8 cellular contexts compared by ENCODE assay signal in genomic region chr12:47818701-47819543, GRCh38. TPM values are rescaled to one million over a fixed set of nuclear protein-coding genes. Genes with fewer than 3 reads are reported as not detected.
DNase-seq lines count a peak whose midpoint lies in the region; ATAC-seq and TF ChIP-seq lines count a peak whose summit lies in the region.

No MANE protein-coding gene starts in this region.

- H3K9me3 ChIP-seq in gastrocnemius medialis, result no peaks in the 10 kb centered on the region

- peak; percentile 58 for TF ChIP-seq CTCF in GM10248 (IDR thresholded peaks at IDR 0.05; ENCODE audit: control extremely low read depth, extremely low read depth, low read depth, missing control alignments)
- TF ChIP-seq CTCF in gastrocnemius medialis (IDR thresholded peaks at IDR 0.05 in 4 of 5, conservative IDR thresholded peaks at IDR 0.05 in 1 of 5), result peak in 3 of 5 experiments; percentile 21 to 40 (median 38)

- H3K4me1 ChIP-seq in gastrocnemius medialis, result peaks cover 65 to 84% of the 10 kb centered on the region in 2 donors

- H3K27ac ChIP-seq in gastrocnemius medialis, result peak overlapping the region; percentile 85 to 94 (median 92)

- peak in 1 of 2 donors; percentile 18 for TF ChIP-seq POLR2A in gastrocnemius medialis (IDR thresholded peaks at IDR 0.05)

- ATAC-seq in HG02759 (IDR thresholded peaks at IDR 0.05; ENCODE audit: unreplicated experiment), result peak; percentile 36
- peak; percentile 31 to 33 for ATAC-seq in gastrocnemius medialis

- intact Hi-C loops in gastrocnemius medialis (cut with DNase I; ENCODE audit: low total_unique reads), result loop anchor here (1.0 to 10.0 kb wide), 3 partner anchors 18 to 346 kb away; no protein-coding TSS in a partner anchor

- in situ Hi-C loops in gastrocnemius medialis (cut with MboI; ENCODE audit: low sequenced_read_pairs in 4 of 4), result no loop called here

- CTCF ChIA-PET in GM10248 (lab: Yijun Ruan, JAX), result interaction anchor here (0.9 to 7.8 kb wide), 11 partner anchors 12 to 144 kb away, joined by 3 to 260 read pairs (median 9); partner anchors contain the start of gene TMEM106C

- no peaks in the 10 kb centered on the region for H3K27me3 ChIP-seq in gastrocnemius medialis

- DNase-seq in GM10248 (ENCODE audit: extremely low spot score) (peak; percentile 69), RPMI7951 (ENCODE audit: low read depth) (peak; percentile 56), astrocyte of the hippocampus (ENCODE audit: low read depth, low spot score) (peak; percentile 67), gastrocnemius medialis (peak in 1 of 2 donors; percentile 61), SHP77 (lab: John Stamatoyannopoulos, UW) (no peak), NCI-H1092 (lab: John Stamatoyannopoulos, UW) (no peak)

- H3K36me3 ChIP-seq in gastrocnemius medialis, result no peaks in the 10 kb centered on the region

- peak overlapping the region; percentile 61 for H3K4me3 ChIP-seq in iPS-11a (ENCODE audit: low read depth, low read length)
- H3K4me3 ChIP-seq in gastrocnemius medialis, result peak overlapping the region; percentile 64 to 83 (median 74)

- POLR2A ChIA-PET in GM10248 (lab: Yijun Ruan, JAX), result no interaction called here

RNA-seq across cellular contexts. Expression of gene HDAC7, which starts 0.8 kb away (rescaled TPM):
- 13.9 and 16.0 TPM in 2 replicates for total RNA-seq in RPMI7951 (2014; rRNA removed; shearing (Covaris generic))
- total RNA-seq in gastrocnemius medialis, result 10 to 100 TPM; 12.2 to 27.1 (median 17.0) TPM

RNA-seq across cellular contexts. Expression of gene SLC48A1, which starts 45.9 kb away (rescaled TPM):
- 6.3 and 7.2 TPM in 2 replicates for total RNA-seq in RPMI7951 (2014; rRNA removed; shearing (Covaris generic))
- 10 to 100 TPM; 28.3 to 62.6 (median 45.6) TPM for total RNA-seq in gastrocnemius medialis

Comparison
In these comparisons a context has a peak if more than half of its experiments do, and no peak if none do; other contexts are left out.
1. DNase-seq: peak in GM10248 (single experiment), RPMI7951 (single experiment) and astrocyte of the hippocampus (single experiment); none in SHP77 (0 of 2) and NCI-H1092 (single experiment).